In genomic region chr11:133011604-133012003, GRCh38 we compare ENCODE assay signal across 25 cellular contexts.
"Had no signal": no experiment of that assay in that cellular context is flagged by ENCODE, and none has a peak within 500 bp of the region (broad histone marks: within the 10 kb centered on the region; RNA-seq: fewer than 3 reads in every experiment).

No MANE protein-coding gene starts in this region.

- ATAC-seq: mucosa of descending colon; naive thymus-derived CD4-positive, alpha-beta T cell; natural killer cell treated with Interleukin-12 subunit alpha and Interleukin-12 subunit beta and Interleukin-15 and Interleukin-18, amount 100 ng/mL, for 72 hours; sciatic nerve; stimulated activated effector memory CD8-positive, alpha-beta T cell treated with anti-CD3 and anti-CD28 coated beads, Interleukin-12 subunit alpha, Interleukin-12 subunit beta, amount 100 ng/mL, for 72 hours; upper lobe of right lung had no signal

- H3K27me3 ChIP-seq: suprapubic skin, tibial artery, upper lobe of right lung had no signal

- H3K27me3 Mint-ChIP-seq: natural killer cell treated with Interleukin-12 subunit alpha and Interleukin-12 subunit beta and Interleukin-15 and Interleukin-18, amount 100 ng/mL, for 72 hours; stimulated activated naive CD8-positive, alpha-beta T cell treated with anti-CD3 and anti-CD28 coated beads, Interleukin-15, Interleukin-2, amounts not matched to agents 100 ng/mL and 50 ng/mL, for 24 hours had no signal

- H3K9me3 ChIP-seq: heart left ventricle, pancreas, prostate gland, suprapubic skin, thoracic aorta, tibial artery, upper lobe of right lung had no signal

- H3K4me1 Mint-ChIP-seq: naive thymus-derived CD4-positive, alpha-beta T cell; neural crest cell; stimulated activated effector memory CD8-positive, alpha-beta T cell treated with anti-CD3 and anti-CD28 coated beads, Interleukin-12 subunit alpha, Interleukin-12 subunit beta, amount 100 ng/mL, for 72 hours had no signal

- H3K4me1 ChIP-seq: heart left ventricle, prostate gland, spleen, suprapubic skin, tibial artery, upper lobe of right lung had no signal

- H3K27ac ChIP-seq: heart left ventricle, pancreas, prostate gland, skin epidermis, spleen, suprapubic skin, thoracic aorta, tibial artery, upper lobe of right lung had no signal

- H3K36me3 ChIP-seq: heart left ventricle, pancreas, prostate gland, spleen, suprapubic skin, thoracic aorta, tibial artery, upper lobe of right lung had no signal

- H3K36me3 Mint-ChIP-seq: naive thymus-derived CD4-positive, alpha-beta T cell; natural killer cell treated with Interleukin-12 subunit alpha and Interleukin-12 subunit beta and Interleukin-15 and Interleukin-18, amount 100 ng/mL, for 72 hours; stimulated activated effector memory CD8-positive, alpha-beta T cell treated with anti-CD3 and anti-CD28 coated beads, Interleukin-12 subunit alpha, Interleukin-12 subunit beta, amount 100 ng/mL, for 72 hours had no signal

- H3K27ac Mint-ChIP-seq: naive thymus-derived CD4-positive, alpha-beta T cell; natural killer cell treated with Interleukin-12 subunit alpha and Interleukin-12 subunit beta and Interleukin-15 and Interleukin-18, amount 100 ng/mL, for 72 hours; stimulated activated effector memory CD8-positive, alpha-beta T cell treated with anti-CD3 and anti-CD28 coated beads, Interleukin-12 subunit alpha, Interleukin-12 subunit beta, amount 100 ng/mL, for 72 hours; stimulated activated naive CD8-positive, alpha-beta T cell treated with anti-CD3 and anti-CD28 coated beads, Interleukin-15, Interleukin-2, amounts not matched to agents 100 ng/mL and 50 ng/mL, for 24 hours had no signal

- DNase-seq: heart left ventricle; islet precursor cell; midbrain; mucosa of descending colon; naive thymus-derived CD4-positive, alpha-beta T cell; nucleus accumbens; pancreas; posterior cingulate gyrus; retina; spleen; stimulated activated CD4-positive, alpha-beta T cell treated with anti-CD3 and anti-CD28 coated beads, Interleukin-4, amount 100 ng/mL, for 24 hours; stimulated activated naive CD4-positive, alpha-beta T cell; tibial artery; trophoblast cell; upper lobe of right lung had no signal

- H3K4me3 ChIP-seq: heart left ventricle, lung, mucosa of descending colon, pancreas, prostate gland, skin epidermis, spleen, suprapubic skin, thoracic aorta, tibial artery, upper lobe of right lung had no signal

- H3K4me3 Mint-ChIP-seq: naive thymus-derived CD4-positive, alpha-beta T cell; natural killer cell treated with Interleukin-12 subunit alpha and Interleukin-12 subunit beta and Interleukin-15 and Interleukin-18, amount 100 ng/mL, for 72 hours; neural crest cell; stimulated activated effector memory CD8-positive, alpha-beta T cell treated with anti-CD3 and anti-CD28 coated beads, Interleukin-12 subunit alpha, Interleukin-12 subunit beta, amount 100 ng/mL, for 72 hours; stimulated activated naive CD8-positive, alpha-beta T cell treated with anti-CD3 and anti-CD28 coated beads, Interleukin-15, Interleukin-2, amounts not matched to agents 100 ng/mL and 50 ng/mL, for 24 hours had no signal
